In genomic region chr6:12173670-12174069, GRCh38 we compare ENCODE assay signal across 26 cellular contexts.
DNase-seq lines count a peak whose midpoint lies in the region; FAIRE-seq and TF ChIP-seq lines count a peak whose summit lies in the region.
"Had no signal": no experiment of that assay in that cellular context is flagged by ENCODE, and none has a peak within 500 bp of the region (broad histone marks: within the 10 kb centered on the region; RNA-seq: fewer than 3 reads in every experiment).

No MANE protein-coding gene starts in this region.

- no peak overlapping the region for H3K18ac ChIP-seq in neuronal stem cell (ENCODE audit: low read length)

- peaks cover 0 to 2% of the 10 kb centered on the region in 2 donors for H3K4me1 ChIP-seq in neuronal stem cell (ENCODE audit: control insufficient read depth in 2 of 2, insufficient read depth in 1 of 2, low read depth in 1 of 2, low read length in 2 of 2)
- H3K4me1 ChIP-seq: SJSA1 had no signal

- H3K27ac ChIP-seq in SK-N-MC (peak overlapping the region; percentile 51; the same call in 1 of the 2 replicates), neuronal stem cell (replicated peaks; ENCODE audit: low read length) (no peak overlapping the region)
- H3K27ac ChIP-seq: BLaER1 treated with 17β-estradiol and CSF1 and Interleukin-3, amounts not matched to agents 10 nM and 100 nM; HL-60; SJSA1 had no signal

- FAIRE-seq in H54 (lab: Jason Lieb, UNC) = peak; percentile 53
- FAIRE-seq: A204.1, GM18507 had no signal

- no peak overlapping the region for H4K91ac ChIP-seq in neuronal stem cell (ENCODE audit: low read depth, low read length, poor library complexity)

- TF ChIP-seq POLR2A in H54 (IDR thresholded peaks at IDR 0.05; ENCODE audit: low read depth, low read length) = no peak

- H2BK12ac ChIP-seq in neuronal stem cell (ENCODE audit: low read length) = no peak overlapping the region

- DNase-seq in H54 (ENCODE audit: insufficient read length, low spot score) (no peak), SK-N-MC (ENCODE audit: low read depth, low spot score) (no peak), kidney glomerular epithelial cell (lab: John Stamatoyannopoulos, UW) (peak; percentile 78), neuronal stem cell (ENCODE audit: low spot score) (peak; percentile 55), T-helper 9 cell (no peak), NCI-H1048 (lab: John Stamatoyannopoulos, UW) (no peak)
- DNase-seq in activated naive CD4-positive, alpha-beta T cell treated with Interleukin-2 at 50 U/mL for 16 hours = no peak
- DNase-seq in activated CD8-positive, alpha-beta memory T cell treated with anti-CD3 and anti-CD28 coated beads for 24 hours = no peak
- DNase-seq: AML-193; CD4-positive, alpha-beta T cell; DMS53; H7; NCI-H1092; NCI-H1417 treated with DMSO at 0.1 percent for 48 hours; NCI-H1694 treated with DMSO at 0.1 percent for 48 hours; NCI-H2081 treated with DMSO at 0.1 percent for 48 hours; NCI-H2171 treated with DMSO at 0.1 percent for 48 hours; NCI-H345; NCI-H510A treated with DMSO at 0.1 percent for 48 hours; NK-92 treated with Interleukin-12 subunit alpha and Interleukin-12 subunit beta, amount 100 ng/mL, for 24 hours; PC-3 had no signal

- H3K9me3 ChIP-seq in SK-N-MC (ENCODE audit: low read depth, low read length) (no peaks in the 10 kb centered on the region), neuronal stem cell (replicated peaks in 1 of 2; ENCODE audit: control insufficient read depth in 2 of 2, insufficient read depth in 1 of 2, low read depth in 1 of 2, low read length in 2 of 2) (no peaks in the 10 kb centered on the region)
- H3K9me3 ChIP-seq: SJSA1 had no signal

- H3K4me3 ChIP-seq in SK-N-MC (peak overlapping the region; percentile 25), neuronal stem cell (ENCODE audit: low read length in 2 of 2) (no peak overlapping the region)
- H3K4me3 ChIP-seq: BLaER1 treated with 17β-estradiol and CSF1 and Interleukin-3, amounts not matched to agents 10 nM and 100 nM; SJSA1 had no signal

- no CpG with 5 or more reads among the region's 2 CpGs for WGBS in neuronal stem cell (ENCODE audit: extremely low coverage in 2 of 2, insufficient read length in 2 of 2, insufficient replicate concordance in 1 of 2), 2 donors

- H3K27me3 ChIP-seq in neuronal stem cell (ENCODE audit: control insufficient read depth in 3 of 3, insufficient read depth in 3 of 3, low read depth in 1 of 3, low read length in 3 of 3) = no peaks in the 10 kb centered on the region
- H3K27me3 ChIP-seq: BLaER1 treated with 17β-estradiol and CSF1 and Interleukin-3, amounts not matched to agents 10 nM and 100 nM; SJSA1 had no signal

- H2BK120ac ChIP-seq in neuronal stem cell (ENCODE audit: low read depth, low read length) = no peak overlapping the region

- no peak overlapping the region for H3K23ac ChIP-seq in neuronal stem cell (ENCODE audit: low read depth, low read length, poor library complexity)

- no peak overlapping the region for H3K4me2 ChIP-seq in neuronal stem cell (ENCODE audit: insufficient read depth, low read length, poor library complexity, severe bottlenecking)
- H3K4me2 ChIP-seq: BLaER1 treated with 17β-estradiol and CSF1 and Interleukin-3, amounts not matched to agents 10 nM and 100 nM had no signal

- no peak overlapping the region for H2AK5ac ChIP-seq in neuronal stem cell (ENCODE audit: low read depth, low read length)

- no peak overlapping the region for H2AFZ ChIP-seq in neuronal stem cell (ENCODE audit: low read length)

- no peak overlapping the region for H4K8ac ChIP-seq in neuronal stem cell (ENCODE audit: low read depth, low read length)

- H2BK5ac ChIP-seq in neuronal stem cell (ENCODE audit: low read length) = no peak overlapping the region

- no peak overlapping the region for H2BK15ac ChIP-seq in neuronal stem cell (ENCODE audit: low read length)

- no peak overlapping the region for H3K9ac ChIP-seq in SK-N-MC (ENCODE audit: insufficient read length)
- H3K9ac ChIP-seq in neuronal stem cell (ENCODE audit: low read depth, low read length, poor library complexity) = no peak overlapping the region
- H3K9ac ChIP-seq: BLaER1 treated with 17β-estradiol and CSF1 and Interleukin-3, amounts not matched to agents 10 nM and 100 nM had no signal

- no peak overlapping the region for H3K14ac ChIP-seq in neuronal stem cell (ENCODE audit: low read length)

- no peaks in the 10 kb centered on the region for H3K79me1 ChIP-seq in neuronal stem cell (ENCODE audit: low read depth, low read length)

- H3K4ac ChIP-seq in neuronal stem cell (ENCODE audit: low read length) = no peak overlapping the region

- H3K36me3 ChIP-seq in SK-N-MC (ENCODE audit: insufficient read depth, low read length) = no peaks in the 10 kb centered on the region
- no peaks in the 10 kb centered on the region for H3K36me3 ChIP-seq in neuronal stem cell (replicated peaks in 1 of 2; ENCODE audit: control insufficient read depth in 2 of 2, insufficient read depth in 2 of 2, low read length in 2 of 2)
- H3K36me3 ChIP-seq: BLaER1 treated with 17β-estradiol and CSF1 and Interleukin-3, amounts not matched to agents 10 nM and 100 nM; SJSA1 had no signal

Comparison
In these comparisons a context has a peak if more than half of its experiments do, and no peak if none do; other contexts are left out.
1. DNase-seq: peak in kidney glomerular epithelial cell (single experiment) and neuronal stem cell (single experiment); none in H54 (single experiment), SK-N-MC (single experiment), activated naive CD4-positive, alpha-beta T cell treated with Interleukin-2 at 50 U/mL for 16 hours (single experiment), T-helper 9 cell (single experiment), NCI-H1048 (single experiment) and activated CD8-positive, alpha-beta memory T cell treated with anti-CD3 and anti-CD28 coated beads for 24 hours (single experiment).